In genomic region chr20:43537921-43538854, GRCh38 we compare ENCODE assay signal across 8 cellular contexts. TPM values are rescaled to one million over a fixed set of nuclear protein-coding genes. Genes with fewer than 3 reads are reported as not detected.
DNase-seq lines count a peak whose midpoint lies in the region; FAIRE-seq and TF ChIP-seq lines count a peak whose summit lies in the region.

No MANE protein-coding gene starts in this region.

- H3K36me3 ChIP-seq in ovary, result no peaks in the 10 kb centered on the region

- no peaks in the 10 kb centered on the region for H3K4me1 ChIP-seq in ovary (ENCODE audit: insufficient read depth)

- TF ChIP-seq EP300 in ovary (IDR thresholded peaks at IDR 0.05), result no peak

- CTCF ChIA-PET in activated naive CD4-positive, alpha-beta T cell treated with anti-CD3 and anti-CD28 coated beads for 36 hours (lab: Charles Lee), result interaction anchor here (0.7 to 4.0 kb wide), 25 partner anchors 8 to 583 kb away, joined by 3 to 24 read pairs (median 3); partner anchors contain the start of gene SGK2

- TF ChIP-seq CTCF in D721Med (IDR thresholded peaks at IDR 0.05; ENCODE audit: insufficient read depth, missing control alignments), result peak; percentile 83
- peak; percentile 35 to 59 (median 57) for TF ChIP-seq CTCF in ovary (IDR thresholded peaks at IDR 0.05)

- no peak overlapping the region for H3K4me3 ChIP-seq in ovary

- H3K4me1 Mint-ChIP-seq in activated naive CD4-positive, alpha-beta T cell treated with anti-CD3 and anti-CD28 coated beads for 36 hours (ENCODE audit: low read depth), result no peaks in the 10 kb centered on the region

- H3K27me3 ChIP-seq in ovary, result no peaks in the 10 kb centered on the region

- no peak for TF ChIP-seq POLR2A in ovary (IDR thresholded peaks at IDR 0.05)

- no peak overlapping the region for H3K4me3 Mint-ChIP-seq in activated naive CD4-positive, alpha-beta T cell treated with anti-CD3 and anti-CD28 coated beads for 36 hours

- H3K9me3 Mint-ChIP-seq in activated naive CD4-positive, alpha-beta T cell treated with anti-CD3 and anti-CD28 coated beads for 36 hours, result no peaks in the 10 kb centered on the region

- H3K36me3 Mint-ChIP-seq in activated naive CD4-positive, alpha-beta T cell treated with anti-CD3 and anti-CD28 coated beads for 36 hours (ENCODE audit: low read depth), result no peaks in the 10 kb centered on the region

- no peak for FAIRE-seq in D721Med (lab: Jason Lieb, UNC)

- no peaks in the 10 kb centered on the region for H3K27me3 Mint-ChIP-seq in activated naive CD4-positive, alpha-beta T cell treated with anti-CD3 and anti-CD28 coated beads for 36 hours (ENCODE audit: low read depth)

- WGBS in ovary, 3 donors, result 28 to 53% (median 39%) methylated on average over 4 of the region's 4 CpGs

- DNase-seq in D721Med (ENCODE audit: insufficient read length, low spot score), result peak; percentile 47
- DNase-seq in HuH-7 (ENCODE audit: low spot score), result peak; percentile 61
- peak; percentile 58 for DNase-seq in RPMI8226
- peak; percentile 71 for DNase-seq in activated naive CD4-positive, alpha-beta T cell treated with anti-CD3 and anti-CD28 coated beads for 36 hours
- DNase-seq in glomerular visceral epithelial cell (ENCODE audit: extremely low spot score), result peak; percentile 73
- DNase-seq in ovary, result peak; percentile 27 to 67 (median 58)
- no peak for DNase-seq in DMS79 (lab: John Stamatoyannopoulos, UW)
- no peak for DNase-seq in NCI-H1048 (lab: John Stamatoyannopoulos, UW)

- no peaks in the 10 kb centered on the region for H3K9me3 ChIP-seq in ovary

- H3K27ac Mint-ChIP-seq in activated naive CD4-positive, alpha-beta T cell treated with anti-CD3 and anti-CD28 coated beads for 36 hours, result no peak overlapping the region

- no peak overlapping the region for H3K27ac ChIP-seq in ovary

- intact Hi-C loops in activated naive CD4-positive, alpha-beta T cell treated with anti-CD3 and anti-CD28 coated beads for 36 hours (cut with micrococcal nuclease), result loop anchor here (1.0 kb wide), 2 partner anchors 154 to 542 kb away; no protein-coding TSS in a partner anchor
- intact Hi-C loops in ovary (cut with DNase I), result loop anchor here in 2 of 4 donors (10.0 kb wide), 2 partner anchors 57 to 547 kb away; partner anchors contain the start of gene IFT52 (in 1 of the 2)

RNA-seq across cellular contexts. Expression of gene SGK2, which starts 20.6 kb away (rescaled TPM):
- under 1 TPM; 0.27 to 0.60 TPM for total RNA-seq in activated naive CD4-positive, alpha-beta T cell treated with anti-CD3 and anti-CD28 coated beads for 36 hours
- total RNA-seq in ovary, result 1 to 10 TPM; 1.6 to 4.5 (median 2.4) TPM
- 1 to 10 TPM; 1.2 to 1.3 TPM for polyA plus RNA-seq in ovary

RNA-seq across cellular contexts. Expression of gene L3MBTL1, which starts 30.7 kb away (rescaled TPM):
- total RNA-seq in activated naive CD4-positive, alpha-beta T cell treated with anti-CD3 and anti-CD28 coated beads for 36 hours, result 1 to 10 TPM; 4.7 to 7.3 TPM
- 10 to 100 TPM; 14.1 to 22.9 (median 19.0) TPM for total RNA-seq in ovary
- polyA plus RNA-seq in ovary, result 1 to 10 TPM; 8.0 to 8.3 TPM

RNA-seq across cellular contexts. Expression of gene IFT52, which starts 52.5 kb away (rescaled TPM):
- 10 to 100 TPM; 14.2 to 15.8 TPM for total RNA-seq in activated naive CD4-positive, alpha-beta T cell treated with anti-CD3 and anti-CD28 coated beads for 36 hours
- total RNA-seq in ovary, result 10 to 100 TPM; 32.7 to 53.7 (median 45.7) TPM
- polyA plus RNA-seq in ovary, result 10 to 100 TPM; 46.7 to 55.0 TPM

Comparison
In these comparisons a context has a peak if more than half of its experiments do, and no peak if none do; other contexts are left out.
1. DNase-seq: peak in D721Med (single experiment), HuH-7 (single experiment), RPMI8226 (single experiment), activated naive CD4-positive, alpha-beta T cell treated with anti-CD3 and anti-CD28 coated beads for 36 hours (single experiment), glomerular visceral epithelial cell (single experiment) and ovary (5 of 5); none in DMS79 (single experiment) and NCI-H1048 (single experiment).